ENCODE assay signal across 13 cellular contexts in the genomic region with DNA sequence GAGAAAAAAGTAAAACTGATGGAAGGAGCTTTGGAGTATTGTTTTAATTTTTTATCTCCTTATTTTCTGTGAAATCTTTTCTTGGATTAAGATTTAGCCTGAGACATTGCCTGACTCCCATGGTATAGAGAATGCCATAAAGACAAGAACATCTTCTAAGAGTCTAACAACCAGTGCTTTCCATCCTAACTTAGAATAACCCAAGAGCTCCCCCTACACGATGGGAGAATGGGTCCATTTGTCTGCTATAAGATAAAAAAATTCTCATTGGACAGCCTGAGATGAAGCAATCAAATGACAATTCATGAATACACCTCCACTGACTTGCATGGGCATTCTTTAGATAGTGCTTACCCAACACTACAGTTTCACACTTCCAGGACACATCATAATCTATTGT.
"Had no signal": no experiment of that assay in that cellular context is flagged by ENCODE, and none has a peak within 500 bp of the region (broad histone marks: within the 10 kb centered on the region; RNA-seq: fewer than 3 reads in every experiment).

No MANE protein-coding gene starts in this region.

- H3K4me3 Mint-ChIP-seq: naive thymus-derived CD4-positive, alpha-beta T cell had no signal

- H3K27me3 ChIP-seq: ascending aorta, breast epithelium, ovary, right lobe of liver, suprapubic skin had no signal

- ATAC-seq: naive thymus-derived CD4-positive, alpha-beta T cell had no signal

- H3K27me3 Mint-ChIP-seq: naive thymus-derived CD4-positive, alpha-beta T cell had no signal

- H3K4me2 ChIP-seq: smooth muscle cell had no signal

- H3K36me3 ChIP-seq: ascending aorta, breast epithelium, ovary, right lobe of liver, suprapubic skin had no signal

- DNase-seq: activated naive CD4-positive, alpha-beta T cell treated with Interleukin-2 at 50 U/mL for 16 hours; activated T-cell treated with anti-CD3 and anti-CD28 coated beads for 4 hours; islet precursor cell; naive thymus-derived CD4-positive, alpha-beta T cell; ovary; right lobe of liver; stimulated activated CD4-positive, alpha-beta T cell treated with anti-CD3 and anti-CD28 coated beads, Interleukin-4, amount 100 ng/mL, for 4 hours; stimulated activated CD8-positive, alpha-beta memory T cell treated with anti-CD3 and anti-CD28 coated beads, Interleukin-4, amount 100 ng/mL, for 48 hours; stimulated activated naive CD4-positive, alpha-beta T cell treated with Interleukin-2 at 50 U/mL for 16 hours had no signal

- H3K4me3 ChIP-seq: ascending aorta, breast epithelium, ovary, right lobe of liver, smooth muscle cell, suprapubic skin had no signal

- H3K27ac ChIP-seq: ascending aorta, breast epithelium, ovary, right lobe of liver, suprapubic skin had no signal

- H3K4me1 ChIP-seq: ascending aorta, breast epithelium had no signal
